ENCODE assay signal across 22 cellular contexts in genomic region chr7:129094501-129094900, GRCh38. TPM values are rescaled to one million over a fixed set of nuclear protein-coding genes. Genes with fewer than 3 reads are reported as not detected.
A peak's percentile ranks its signal among the peaks of the same experiment; 100 is the strongest.
DNase-seq lines count a peak whose midpoint lies in the region; ATAC-seq and TF ChIP-seq lines count a peak whose summit lies in the region.
"Had no signal": no experiment of that assay in that cellular context is flagged by ENCODE, and none has a peak within 500 bp of the region (broad histone marks: within the 10 kb centered on the region; RNA-seq: fewer than 3 reads in every experiment).

No MANE protein-coding gene starts in this region.

- H3K4me3 ChIP-seq in thymus (ENCODE audit: low read length) (no peak overlapping the region), GM23338 (no peak overlapping the region)
- H3K4me3 ChIP-seq: MG63, PC-9, SJCRH30 had no signal

- H3K36me3 ChIP-seq in thymus (ENCODE audit: control insufficient read depth, insufficient read depth) = no peaks in the 10 kb centered on the region
- H3K36me3 ChIP-seq in GM23338 (ENCODE audit: insufficient read depth) = no peaks in the 10 kb centered on the region
- H3K36me3 ChIP-seq: BE2C, MG63, SJCRH30 had no signal

- peak; percentile 17 for DNase-seq in activated CD8-positive, alpha-beta memory T cell treated with anti-CD3 and anti-CD28 coated beads for 24 hours
- no peak for DNase-seq in activated CD8-positive, alpha-beta memory T cell treated with anti-CD3 and anti-CD28 coated beads, Interleukin-2, amount 50 U/mL, for 4 hours
- peak; percentile 24 for DNase-seq in NCI-H2227 (lab: John Stamatoyannopoulos, UW; ENCODE audit: unreplicated experiment)
- no peak for DNase-seq in WTC11 (ENCODE audit: low spot score)
- no peak for DNase-seq in natural killer cell treated with Interleukin-12 subunit alpha and Interleukin-12 subunit beta and Interleukin-15 and Interleukin-18, amount 100 ng/mL, for 72 hours (ENCODE audit: low spot score)
- no peak for DNase-seq in dermis blood vessel endothelial cell
- DNase-seq in GM23338 (ENCODE audit: low spot score) = no peak
- DNase-seq: BE2C, DMS53, MG63, NCI-H1694, NCI-H2029 treated with DMSO at 0.1 percent for 48 hours, NCI-H226, NCI-H510A, NCI-H748 treated with DMSO at 0.1 percent for 48 hours, PC-9, SJCRH30 had no signal

- H4K20me1 ChIP-seq in GM23338 (replicated peaks; ENCODE audit: insufficient read depth) = no peaks in the 10 kb centered on the region

- H3K4me3 Mint-ChIP-seq in WTC11 (no peak overlapping the region), GM23338 (no peak overlapping the region)
- no peak overlapping the region for H3K4me3 Mint-ChIP-seq in natural killer cell treated with Interleukin-12 subunit alpha and Interleukin-12 subunit beta and Interleukin-15 and Interleukin-18, amount 100 ng/mL, for 72 hours

- 97% methylated on average over 5 of the region's 5 CpGs for WGBS in thymus

- peaks cover 7% of the 10 kb centered on the region for H3K4me1 ChIP-seq in thymus (ENCODE audit: control insufficient read depth, insufficient read depth, low read length)
- no peaks in the 10 kb centered on the region for H3K4me1 ChIP-seq in GM23338 (ENCODE audit: insufficient read depth)
- H3K4me1 ChIP-seq: BE2C, SJCRH30 had no signal

- H3K27ac Mint-ChIP-seq in WTC11 (no peak overlapping the region), GM23338 (no peak overlapping the region)
- no peak overlapping the region for H3K27ac Mint-ChIP-seq in natural killer cell treated with Interleukin-12 subunit alpha and Interleukin-12 subunit beta and Interleukin-15 and Interleukin-18, amount 100 ng/mL, for 72 hours

- H3K4me1 Mint-ChIP-seq in WTC11 = peaks cover 8% of the 10 kb centered on the region
- peaks cover 21 to 32% of the 10 kb centered on the region in 2 donors for H3K4me1 Mint-ChIP-seq in natural killer cell treated with Interleukin-12 subunit alpha and Interleukin-12 subunit beta and Interleukin-15 and Interleukin-18, amount 100 ng/mL, for 72 hours (ENCODE audit: low read depth in 2 of 2)
- peaks cover 4% of the 10 kb centered on the region; the same call in 2 of the 3 replicates for H3K4me1 Mint-ChIP-seq in GM23338

- ATAC-seq in WTC11 (no peak), GM23338 (no peak)
- no peak for ATAC-seq in natural killer cell treated with Interleukin-12 subunit alpha and Interleukin-12 subunit beta and Interleukin-15 and Interleukin-18, amount 100 ng/mL, for 72 hours
- ATAC-seq: Right ventricle myocardium inferior, SK-N-SH treated with all-trans-retinoic acid at 6 μM for 48 hours had no signal

- H3K79me2 ChIP-seq in GM23338 (replicated peaks; ENCODE audit: insufficient read depth) = no peaks in the 10 kb centered on the region

- no peak overlapping the region for H3K4me2 ChIP-seq in GM23338
- H3K4me2 ChIP-seq: PC-9 had no signal

- H3K27ac ChIP-seq in thymus (ENCODE audit: low read depth) (peak overlapping the region; percentile 38), GM23338 (ENCODE audit: low read depth) (no peak overlapping the region)
- H3K27ac ChIP-seq: 22Rv1, PC-9, SJCRH30 had no signal

- POLR2A ChIA-PET in WTC11 (lab: Charles Lee) = no interaction called here

- no peaks in the 10 kb centered on the region for H3K9me3 ChIP-seq in thymus (ENCODE audit: control insufficient read depth)
- H3K9me3 ChIP-seq: BE2C, MG63, SJCRH30 had no signal

- no peaks in the 10 kb centered on the region for H3K9me2 ChIP-seq in GM23338 (ENCODE audit: insufficient read depth)

- H2AFZ ChIP-seq in GM23338 = no peak overlapping the region
- H2AFZ ChIP-seq: PC-9 had no signal

- H3K36me3 Mint-ChIP-seq in WTC11 (no peaks in the 10 kb centered on the region), GM23338 (ENCODE audit: low read depth) (no peaks in the 10 kb centered on the region)
- H3K36me3 Mint-ChIP-seq in natural killer cell treated with Interleukin-12 subunit alpha and Interleukin-12 subunit beta and Interleukin-15 and Interleukin-18, amount 100 ng/mL, for 72 hours = no peaks in the 10 kb centered on the region
- H3K36me3 Mint-ChIP-seq: CD4-positive, CD25-positive, alpha-beta regulatory T cell had no signal

- no peaks in the 10 kb centered on the region for H3K27me3 ChIP-seq in thymus (ENCODE audit: control insufficient read depth, insufficient read depth)
- no peaks in the 10 kb centered on the region for H3K27me3 ChIP-seq in GM23338 (ENCODE audit: insufficient read depth)
- H3K27me3 ChIP-seq: BE2C, MG63, SJCRH30 had no signal

- TF ChIP-seq CTCF in WTC11 (IDR thresholded peaks at IDR 0.05) (no peak), GM23338 (conservative IDR thresholded peaks at IDR 0.05; ENCODE audit: low read depth in 2 of 2) (no peak)

- no peaks in the 10 kb centered on the region; the same call in 1 of the 2 replicates for H3F3A ChIP-seq in GM23338 (replicated peaks; ENCODE audit: low read depth)

- CTCF ChIA-PET in WTC11 (lab: Charles Lee) = interaction anchor here (1.0 to 1.2 kb wide), 2 partner anchors 119 to 147 kb away, joined by 3 to 5 read pairs; no protein-coding TSS in a partner anchor

- H3K27me3 Mint-ChIP-seq in WTC11 (ENCODE audit: low read depth) (no peaks in the 10 kb centered on the region), GM23338 (ENCODE audit: insufficient read depth, low read depth, poor library complexity) (peaks cover 3% of the 10 kb centered on the region)
- H3K27me3 Mint-ChIP-seq in natural killer cell treated with Interleukin-12 subunit alpha and Interleukin-12 subunit beta and Interleukin-15 and Interleukin-18, amount 100 ng/mL, for 72 hours = no peaks in the 10 kb centered on the region

- H3K9me3 Mint-ChIP-seq in WTC11 (no peaks in the 10 kb centered on the region), GM23338 (no peaks in the 10 kb centered on the region)
- H3K9me3 Mint-ChIP-seq in natural killer cell treated with Interleukin-12 subunit alpha and Interleukin-12 subunit beta and Interleukin-15 and Interleukin-18, amount 100 ng/mL, for 72 hours = no peaks in the 10 kb centered on the region
- H3K9me3 Mint-ChIP-seq: CD4-positive, CD25-positive, alpha-beta regulatory T cell had no signal

TF ChIP-seq in WTC11, 78 proteins besides CTCF, POLR2A, EP300 and RAD21:
- 0 out of 2 replicates have a peak, but pooled peaks have one; percentile 42 for TF ChIP-seq ZNF121 (CRISPR knock-in tag; IDR thresholded peaks at IDR 0.05)
- no peak for TF ChIP-seq TP53 (CRISPR knock-in tag; IDR thresholded peaks at IDR 0.05)
- TF ChIP-seq ZMAT4 (CRISPR knock-in tag; IDR thresholded peaks at IDR 0.05) = no peak
TF ChIP-seq in WTC11: peak in this region for 1.

TF ChIP-seq in GM23338, 12 proteins besides CTCF, POLR2A, EP300 and RAD21 (continues in another document):
- no peak for TF ChIP-seq POLR2AphosphoS5 (IDR thresholded peaks at IDR 0.05; ENCODE audit: low read depth)
- TF ChIP-seq STAT1 (IDR thresholded peaks at IDR 0.05; ENCODE audit: unreplicated experiment) = no peak
- TF ChIP-seq EZH2 (IDR thresholded peaks at IDR 0.05; ENCODE audit: low read depth, unreplicated experiment) = no peak
- no peak for TF ChIP-seq ZNF114 (CRISPR knock-in tag; IDR thresholded peaks at IDR 0.05)
- TF ChIP-seq NANOG (IDR thresholded peaks at IDR 0.05; ENCODE audit: borderline replicate concordance) = no peak
- TF ChIP-seq REST (IDR thresholded peaks at IDR 0.05; ENCODE audit: unreplicated experiment) = no peak

RNA-seq across cellular contexts. Expression of gene TNPO3, which starts 39.6 kb away (rescaled TPM):
- total RNA-seq in WTC11 (2021) (87.0 to 91.7 TPM (median 89.1 TPM) in 3 replicates), dermis blood vessel endothelial cell (57.2 and 83.1 TPM in 2 replicates)
- polyA plus RNA-seq in thymus (17.2 TPM), GM23338 (2016; fragmentation: Nextera tagmentation; extraction: Ambion mirVana) (29.2 and 38.2 TPM in 2 replicates)
- 10 to 100 TPM; 70.8 to 71.2 TPM for total RNA-seq in natural killer cell treated with Interleukin-12 subunit alpha and Interleukin-12 subunit beta and Interleukin-15 and Interleukin-18, amount 100 ng/mL, for 72 hours
- 127 TPM in 2 replicates for total RNA-seq in GM23338 (2014; rRNA removed; shearing (Covaris generic))

RNA-seq across cellular contexts. Expression of gene TSPAN33, which starts 50.0 kb away (rescaled TPM):
- total RNA-seq in WTC11 (2021) (30.0 to 42.9 TPM (median 39.8 TPM) in 3 replicates), dermis blood vessel endothelial cell (0.19 TPM in 1 of 2 replicates, not detected in the other)
- polyA plus RNA-seq in thymus (23.4 TPM), GM23338 (2016; fragmentation: Nextera tagmentation; extraction: Ambion mirVana) (17.6 and 21.1 TPM in 2 replicates)
- 10 to 100 TPM; 17.0 to 74.0 TPM for total RNA-seq in natural killer cell treated with Interleukin-12 subunit alpha and Interleukin-12 subunit beta and Interleukin-15 and Interleukin-18, amount 100 ng/mL, for 72 hours
- total RNA-seq in GM23338 (2014; rRNA removed; shearing (Covaris generic)) = 46.8 and 51.5 TPM in 2 replicates

Comparison
In these comparisons a context has a peak if more than half of its experiments do, and no peak if none do; other contexts are left out.
1. DNase-seq: peak in activated CD8-positive, alpha-beta memory T cell treated with anti-CD3 and anti-CD28 coated beads for 24 hours (single experiment) and NCI-H2227 (single experiment); none in activated CD8-positive, alpha-beta memory T cell treated with anti-CD3 and anti-CD28 coated beads, Interleukin-2, amount 50 U/mL, for 4 hours (single experiment), WTC11 (single experiment), natural killer cell treated with Interleukin-12 subunit alpha and Interleukin-12 subunit beta and Interleukin-15 and Interleukin-18, amount 100 ng/mL, for 72 hours (single experiment), dermis blood vessel endothelial cell (single experiment) and GM23338 (single experiment).
2. RNA of gene TSPAN33, which starts 50.0 kb away (total RNA-seq): 17.0 to 74.0 TPM in natural killer cell treated with Interleukin-12 subunit alpha and Interleukin-12 subunit beta and Interleukin-15 and Interleukin-18, amount 100 ng/mL, for 72 hours, 46.8 to 51.5 TPM in GM23338 and 30.0 to 42.9 TPM in WTC11; 0.19 TPM in dermis blood vessel endothelial cell; every median in the first group is over 10 times any median in the second.